Comparison of ENCODE assay signal across 16 cellular contexts in the genomic region with DNA sequence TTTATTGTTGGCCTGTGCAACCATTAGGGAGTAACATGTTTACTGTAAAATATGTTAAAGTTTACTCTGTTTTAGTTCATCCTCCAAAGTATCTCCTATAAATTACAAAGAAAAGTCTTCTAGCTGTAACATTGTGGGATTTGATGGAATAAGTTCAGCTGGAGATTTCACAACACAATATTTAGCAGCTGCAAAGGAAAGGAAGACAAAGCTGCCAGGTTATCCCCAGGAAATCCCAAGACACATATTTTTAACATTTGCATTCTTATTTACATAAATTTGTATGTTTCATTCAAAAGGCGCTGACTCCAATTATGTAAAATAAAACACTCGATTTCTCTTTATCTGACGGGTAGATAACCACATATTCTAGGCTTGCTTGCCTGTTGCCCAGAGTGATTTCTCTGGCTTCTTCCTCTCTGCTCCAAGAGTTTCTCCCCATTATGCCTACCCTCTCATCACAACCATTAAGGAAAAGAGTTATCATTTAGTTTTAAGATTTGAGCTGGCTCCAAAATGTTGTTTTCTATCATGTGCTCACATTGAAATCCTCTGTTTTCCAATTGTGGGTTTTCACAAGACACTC.
A peak's percentile ranks its signal among the peaks of the same experiment; 100 is the strongest.
DNase-seq lines count a peak whose midpoint lies in the region; ATAC-seq and TF ChIP-seq lines count a peak whose summit lies in the region.
"Had no signal": no experiment of that assay in that cellular context is flagged by ENCODE, and none has a peak within 500 bp of the region (broad histone marks: within the 10 kb centered on the region; RNA-seq: fewer than 3 reads in every experiment).

No MANE protein-coding gene starts in this region.

- no peaks in the 10 kb centered on the region for H3K9me2 ChIP-seq in GM23338 (ENCODE audit: insufficient read depth)

- H3K9me3 Mint-ChIP-seq in GM23338 (no peaks in the 10 kb centered on the region), brain (peaks cover 0 to 4% (median 2%) of the 10 kb centered on the region in 5 experiments), glutamatergic neuron (ENCODE audit: unreplicated experiment) (no peaks in the 10 kb centered on the region)

- H3K27ac ChIP-seq in GM23338 (ENCODE audit: low read depth) (no peak overlapping the region), sigmoid colon (peak overlapping the region in 3 of 4 donors; percentile 47 to 55 (median 50))
- H3K27ac ChIP-seq: KMS-11 had no signal

- H3K36me3 Mint-ChIP-seq in GM23338 (ENCODE audit: low read depth): no peaks in the 10 kb centered on the region
- H3K36me3 Mint-ChIP-seq in brain: no peaks in the 10 kb centered on the region
- no peaks in the 10 kb centered on the region for H3K36me3 Mint-ChIP-seq in glutamatergic neuron (ENCODE audit: unreplicated experiment)
- H3K36me3 Mint-ChIP-seq: CD4-positive, CD25-positive, alpha-beta regulatory T cell had no signal

- peak overlapping the region; percentile 29; the same call in 1 of the 2 replicates for H2AFZ ChIP-seq in GM23338

- TF ChIP-seq CTCF in GM23338 (conservative IDR thresholded peaks at IDR 0.05; ENCODE audit: low read depth in 2 of 2): no peak
- TF ChIP-seq CTCF in brain (conservative IDR thresholded peaks at IDR 0.05): no peak
- TF ChIP-seq CTCF in glutamatergic neuron (IDR thresholded peaks at IDR 0.05; ENCODE audit: partially characterized antibody, unreplicated experiment): no peak
- no peak for TF ChIP-seq CTCF in sigmoid colon (IDR thresholded peaks at IDR 0.05)

- DNase-seq in GM23338 (ENCODE audit: low spot score) (no peak), glutamatergic neuron (no peak), sigmoid colon (no peak), epidermal melanocyte (ENCODE audit: insufficient read length, low spot score) (no peak)
- DNase-seq in activated naive CD4-positive, alpha-beta T cell (lab: John Stamatoyannopoulos, UW): no peak
- DNase-seq: CD4-positive, CD25-positive, alpha-beta regulatory T cell; DMS53; NCI-H1092; NCI-H2081 treated with DMSO at 0.1 percent for 48 hours; NCI-H226; NCI-H524 treated with DMSO at 0.1 percent for 48 hours; SHP77 had no signal

- 0 out of 2 replicates have a peak overlapping the region, but pooled peaks have one; percentile 25 for H3K4me2 ChIP-seq in GM23338
- H3K4me2 ChIP-seq: KMS-11 had no signal

- no peaks in the 10 kb centered on the region for H3K79me2 ChIP-seq in GM23338 (replicated peaks; ENCODE audit: insufficient read depth)

- intact Hi-C loops in sigmoid colon (cut with DNase I): loop anchor here (5.0 kb wide), 1 partner anchor 127 kb away; the partner anchor contains the start of gene RASGEF1B

- no peaks in the 10 kb centered on the region for H3F3A ChIP-seq in GM23338 (replicated peaks; ENCODE audit: low read depth)

- TF ChIP-seq EP300 in sigmoid colon (IDR thresholded peaks at IDR 0.05): no peak

- no peak overlapping the region for H3K27ac Mint-ChIP-seq in GM23338
- H3K27ac Mint-ChIP-seq in brain: peak overlapping the region in 3 of 5 experiments; percentile 57 to 87 (median 60)
- peak overlapping the region; percentile 83 for H3K27ac Mint-ChIP-seq in glutamatergic neuron (ENCODE audit: unreplicated experiment)
- H3K27ac Mint-ChIP-seq: B cell had no signal

- H3K4me3 Mint-ChIP-seq in GM23338 (no peak overlapping the region), brain (peak overlapping the region in 3 of 5 experiments; percentile 64 to 73 (median 65)), glutamatergic neuron (ENCODE audit: unreplicated experiment) (peak overlapping the region; percentile 31)
- H3K4me3 Mint-ChIP-seq: B cell; CD4-positive, CD25-positive, alpha-beta regulatory T cell had no signal

- no peaks in the 10 kb centered on the region for H3K9me3 ChIP-seq in sigmoid colon

- H3K27me3 Mint-ChIP-seq in GM23338 (ENCODE audit: insufficient read depth, low read depth, poor library complexity): no peaks in the 10 kb centered on the region
- H3K27me3 Mint-ChIP-seq in brain: no peaks in the 10 kb centered on the region
- H3K27me3 Mint-ChIP-seq in glutamatergic neuron (ENCODE audit: unreplicated experiment): no peaks in the 10 kb centered on the region
- H3K27me3 Mint-ChIP-seq: B cell; CD4-positive, CD25-positive, alpha-beta regulatory T cell had no signal

- H3K4me1 Mint-ChIP-seq in GM23338 (peaks cover 22% of the 10 kb centered on the region), brain (peaks cover 59% of the 10 kb centered on the region), glutamatergic neuron (ENCODE audit: low read depth, unreplicated experiment) (peaks cover 27% of the 10 kb centered on the region)
- H3K4me1 Mint-ChIP-seq: CD4-positive, CD25-positive, alpha-beta regulatory T cell had no signal

- TF ChIP-seq POLR2A in sigmoid colon (IDR thresholded peaks at IDR 0.05): no peak

- 81 to 88% methylated on average over 3 of the region's 3 CpGs for WGBS in sigmoid colon, 2 donors

- no peaks in the 10 kb centered on the region for H3K27me3 ChIP-seq in GM23338 (ENCODE audit: insufficient read depth)
- H3K27me3 ChIP-seq in sigmoid colon: no peaks in the 10 kb centered on the region

- H3K4me3 ChIP-seq in GM23338: no peak overlapping the region
- no peak overlapping the region for H3K4me3 ChIP-seq in sigmoid colon

- peaks cover 23% of the 10 kb centered on the region for H3K4me1 ChIP-seq in GM23338 (ENCODE audit: insufficient read depth)
- peaks cover 2 to 51% (median 27%) of the 10 kb centered on the region in 4 donors for H3K4me1 ChIP-seq in sigmoid colon

- H3K36me3 ChIP-seq in GM23338 (ENCODE audit: insufficient read depth): no peaks in the 10 kb centered on the region
- no peaks in the 10 kb centered on the region for H3K36me3 ChIP-seq in sigmoid colon

- ATAC-seq in GM23338 (no peak), HG03432 (IDR thresholded peaks at IDR 0.05; ENCODE audit: unreplicated experiment) (no peak)

- H4K20me1 ChIP-seq in GM23338 (replicated peaks; ENCODE audit: insufficient read depth): no peaks in the 10 kb centered on the region

TF ChIP-seq in GM23338, 12 proteins besides CTCF, POLR2A, EP300 and RAD21 (continues in another document):
- TF ChIP-seq ZNF114 (CRISPR knock-in tag; IDR thresholded peaks at IDR 0.05): no peak
- no peak for TF ChIP-seq POLR2AphosphoS5 (IDR thresholded peaks at IDR 0.05; ENCODE audit: low read depth)
- TF ChIP-seq JUNB (IDR thresholded peaks at IDR 0.05; ENCODE audit: unreplicated experiment): no peak
- TF ChIP-seq, protein P1, sequence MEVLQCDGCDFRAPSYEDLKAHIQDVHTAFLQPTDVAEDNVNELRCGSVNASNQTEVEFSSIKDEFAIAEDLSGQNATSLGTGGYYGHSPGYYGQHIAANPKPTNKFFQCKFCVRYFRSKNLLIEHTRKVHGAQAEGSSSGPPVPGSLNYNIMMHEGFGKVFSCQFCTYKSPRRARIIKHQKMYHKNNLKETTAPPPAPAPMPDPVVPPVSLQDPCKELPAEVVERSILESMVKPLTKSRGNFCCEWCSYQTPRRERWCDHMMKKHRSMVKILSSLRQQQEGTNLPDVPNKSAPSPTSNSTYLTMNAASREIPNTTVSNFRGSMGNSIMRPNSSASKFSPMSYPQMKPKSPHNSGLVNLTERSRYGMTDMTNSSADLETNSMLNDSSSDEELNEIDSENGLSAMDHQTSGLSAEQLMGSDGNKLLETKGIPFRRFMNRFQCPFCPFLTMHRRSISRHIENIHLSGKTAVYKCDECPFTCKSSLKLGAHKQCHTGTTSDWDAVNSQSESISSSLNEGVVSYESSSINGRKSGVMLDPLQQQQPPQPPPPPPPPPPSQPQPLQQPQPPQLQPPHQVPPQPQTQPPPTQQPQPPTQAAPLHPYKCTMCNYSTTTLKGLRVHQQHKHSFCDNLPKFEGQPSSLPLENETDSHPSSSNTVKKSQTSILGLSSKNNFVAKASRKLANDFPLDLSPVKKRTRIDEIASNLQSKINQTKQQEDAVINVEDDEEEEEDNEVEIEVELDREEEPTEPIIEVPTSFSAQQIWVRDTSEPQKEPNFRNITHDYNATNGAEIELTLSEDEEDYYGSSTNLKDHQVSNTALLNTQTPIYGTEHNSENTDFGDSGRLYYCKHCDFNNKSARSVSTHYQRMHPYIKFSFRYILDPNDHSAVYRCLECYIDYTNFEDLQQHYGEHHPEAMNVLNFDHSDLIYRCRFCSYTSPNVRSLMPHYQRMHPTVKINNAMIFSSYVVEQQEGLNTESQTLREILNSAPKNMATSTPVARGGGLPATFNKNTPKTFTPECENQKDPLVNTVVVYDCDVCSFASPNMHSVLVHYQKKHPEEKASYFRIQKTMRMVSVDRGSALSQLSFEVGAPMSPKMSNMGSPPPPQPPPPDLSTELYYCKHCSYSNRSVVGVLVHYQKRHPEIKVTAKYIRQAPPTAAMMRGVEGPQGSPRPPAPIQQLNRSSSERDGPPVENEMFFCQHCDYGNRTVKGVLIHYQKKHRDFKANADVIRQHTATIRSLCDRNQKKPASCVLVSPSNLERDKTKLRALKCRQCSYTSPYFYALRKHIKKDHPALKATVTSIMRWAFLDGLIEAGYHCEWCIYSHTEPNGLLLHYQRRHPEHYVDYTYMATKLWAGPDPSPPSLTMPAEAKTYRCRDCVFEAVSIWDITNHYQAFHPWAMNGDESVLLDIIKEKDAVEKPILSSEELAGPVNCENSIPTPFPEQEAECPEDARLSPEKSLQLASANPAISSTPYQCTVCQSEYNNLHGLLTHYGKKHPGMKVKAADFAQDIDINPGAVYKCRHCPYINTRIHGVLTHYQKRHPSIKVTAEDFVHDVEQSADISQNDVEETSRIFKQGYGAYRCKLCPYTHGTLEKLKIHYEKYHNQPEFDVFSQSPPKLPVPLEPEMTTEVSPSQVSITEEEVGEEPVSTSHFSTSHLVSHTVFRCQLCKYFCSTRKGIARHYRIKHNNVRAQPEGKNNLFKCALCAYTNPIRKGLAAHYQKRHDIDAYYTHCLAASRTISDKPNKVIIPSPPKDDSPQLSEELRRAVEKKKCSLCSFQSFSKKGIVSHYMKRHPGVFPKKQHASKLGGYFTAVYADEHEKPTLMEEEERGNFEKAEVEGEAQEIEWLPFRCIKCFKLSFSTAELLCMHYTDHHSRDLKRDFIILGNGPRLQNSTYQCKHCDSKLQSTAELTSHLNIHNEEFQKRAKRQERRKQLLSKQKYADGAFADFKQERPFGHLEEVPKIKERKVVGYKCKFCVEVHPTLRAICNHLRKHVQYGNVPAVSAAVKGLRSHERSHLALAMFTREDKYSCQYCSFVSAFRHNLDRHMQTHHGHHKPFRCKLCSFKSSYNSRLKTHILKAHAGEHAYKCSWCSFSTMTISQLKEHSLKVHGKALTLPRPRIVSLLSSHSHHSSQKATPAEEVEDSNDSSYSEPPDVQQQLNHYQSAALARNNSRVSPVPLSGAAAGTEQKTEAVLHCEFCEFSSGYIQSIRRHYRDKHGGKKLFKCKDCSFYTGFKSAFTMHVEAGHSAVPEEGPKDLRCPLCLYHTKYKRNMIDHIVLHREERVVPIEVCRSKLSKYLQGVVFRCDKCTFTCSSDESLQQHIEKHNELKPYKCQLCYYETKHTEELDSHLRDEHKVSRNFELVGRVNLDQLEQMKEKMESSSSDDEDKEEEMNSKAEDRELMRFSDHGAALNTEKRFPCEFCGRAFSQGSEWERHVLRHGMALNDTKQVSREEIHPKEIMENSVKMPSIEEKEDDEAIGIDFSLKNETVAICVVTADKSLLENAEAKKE (CRISPR knock-in tag; IDR thresholded peaks at IDR 0.05): no peak
- no peak for TF ChIP-seq STAT1 (IDR thresholded peaks at IDR 0.05; ENCODE audit: unreplicated experiment)
- no peak for TF ChIP-seq CREB1 (CRISPR knock-in tag; IDR thresholded peaks at IDR 0.05; ENCODE audit: low read depth)
